Comparison of ENCODE assay signal across 8 cellular contexts in the genomic region with DNA sequence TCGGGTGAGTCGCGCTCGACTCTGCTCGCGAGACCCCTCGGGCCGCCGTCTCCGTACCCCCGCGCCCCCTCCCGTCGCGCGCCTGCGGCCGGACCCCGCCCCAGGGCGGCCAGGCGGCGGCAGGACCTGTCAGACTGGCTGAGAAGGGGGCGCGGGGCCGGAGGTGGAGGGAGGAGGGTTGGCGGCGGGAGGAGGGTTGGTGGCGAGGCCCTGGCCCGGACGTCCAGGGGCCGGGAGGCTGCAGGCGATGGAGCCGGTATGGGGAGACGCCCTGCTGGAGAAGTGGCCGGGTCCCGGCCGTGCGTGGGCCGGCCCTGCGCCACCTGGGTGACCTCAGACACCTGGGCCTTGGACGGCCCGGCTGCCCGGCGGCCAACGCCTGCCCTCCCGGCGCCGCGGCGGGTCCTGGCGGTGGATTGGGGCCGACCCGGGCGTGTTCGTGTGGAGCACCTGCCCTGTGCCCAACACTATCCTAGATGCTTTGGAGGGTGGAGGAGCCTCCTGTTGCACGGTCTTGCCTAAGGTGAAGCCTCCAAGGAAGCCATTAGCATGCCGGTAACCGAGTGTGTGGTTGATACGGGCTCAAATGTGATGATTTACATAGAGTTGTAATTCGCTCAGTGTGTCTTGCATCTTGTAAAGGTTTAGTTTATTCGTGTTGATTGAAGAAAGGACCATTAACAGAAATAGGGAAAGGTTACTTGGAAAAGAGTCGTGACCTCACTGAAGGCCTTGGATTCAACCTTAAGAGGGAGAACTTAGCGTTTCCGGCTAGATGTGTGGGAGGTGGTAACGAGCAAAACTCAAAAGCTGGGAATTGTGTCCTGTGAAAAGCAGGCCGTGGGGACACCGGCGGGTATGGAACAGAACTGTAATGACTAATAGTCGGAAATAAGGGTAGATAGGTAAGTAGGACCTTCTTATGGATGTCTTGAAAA. TPM values are rescaled to one million over a fixed set of nuclear protein-coding genes. Genes with fewer than 3 reads are reported as not detected.
DNase-seq lines count a peak whose midpoint lies in the region; ATAC-seq, FAIRE-seq and TF ChIP-seq lines count a peak whose summit lies in the region.

No MANE protein-coding gene starts in this region.

- H3K9me3 ChIP-seq in A549 (no peaks in the 10 kb centered on the region), mononuclear cell (ENCODE audit: low read depth, low read length) (no peaks in the 10 kb centered on the region)

- no peaks in the 10 kb centered on the region for H3K9me3 Mint-ChIP-seq in type B pancreatic cell

- H3K4me1 Mint-ChIP-seq in type B pancreatic cell (ENCODE audit: unreplicated experiment), result peaks cover 33% of the 10 kb centered on the region

- TF ChIP-seq RAD21 in A549 (conservative IDR thresholded peaks at IDR 0.05 in 1 of 2, IDR thresholded peaks at IDR 0.05 in 1 of 2), result no peak

- H3K27ac ChIP-seq in A549 (peak overlapping the region; percentile 99 to 100), VCaP (peak overlapping the region; percentile 97)

- H3K4me2 ChIP-seq in A549, result peak overlapping the region; percentile 94

- H3K27me3 Mint-ChIP-seq in type B pancreatic cell, result no peaks in the 10 kb centered on the region

- no peak for TF ChIP-seq POLR2A in A549 (IDR thresholded peaks at IDR 0.05; ENCODE audit: low read length)

- peak overlapping the region; percentile 96 for H3K4me3 Mint-ChIP-seq in type B pancreatic cell

- 2% methylated on average over 19 of the region's 69 CpGs for WGBS in A549 (ENCODE audit: missing lambda C conversion rate)

- H3K27me3 ChIP-seq in mononuclear cell (ENCODE audit: insufficient read depth, low read length), result no peaks in the 10 kb centered on the region

- FAIRE-seq in A549 (lab: Jason Lieb, UNC), result no peak

- TF ChIP-seq CTCF in A549 (IDR thresholded peaks at IDR 0.05), result no peak
- TF ChIP-seq CTCF in VCaP (conservative IDR thresholded peaks at IDR 0.05), result no peak
- TF ChIP-seq CTCF in type B pancreatic cell (conservative IDR thresholded peaks at IDR 0.05), result no peak

- DNase-seq in A549 (ENCODE audit: low read depth in 1 of 2, low spot score in 1 of 2) (peak in 1 of 2 experiments; percentile 42), type B pancreatic cell (ENCODE audit: extremely low spot score, unreplicated experiment) (no peak), KG1 (lab: John Stamatoyannopoulos, UW) (no peak)
- peak; percentile 7 for DNase-seq in effector CD8-positive, alpha-beta T cell (lab: John Stamatoyannopoulos, UW)

- CTCF ChIA-PET in A549 (lab: Yijun Ruan, JAX), result no interaction called here

- TF ChIP-seq EP300 in A549 (IDR thresholded peaks at IDR 0.05), result no peak

- H3K4me3 ChIP-seq in A549 (peak overlapping the region; percentile 94), mononuclear cell (ENCODE audit: low read length) (peak overlapping the region; percentile 87)

- H3K4me1 ChIP-seq in A549 (peaks cover 42% of the 10 kb centered on the region), mononuclear cell (ENCODE audit: insufficient read depth, low read length) (peaks cover 59% of the 10 kb centered on the region)

- H3K36me3 Mint-ChIP-seq in type B pancreatic cell, result peaks cover 18% of the 10 kb centered on the region

- POLR2A ChIA-PET in A549 (lab: Yijun Ruan, JAX), result interaction anchor here (0.9 to 2.2 kb wide), 5 partner anchors 11 to 403 kb away, joined by 3 to 14 read pairs (median 4); no protein-coding TSS in a partner anchor

- peak; percentile 65 to 69 for ATAC-seq in A549
- peak; percentile 12 for ATAC-seq in GM19043 (IDR thresholded peaks at IDR 0.05; ENCODE audit: low read depth, unreplicated experiment)
- peak; percentile 30 for ATAC-seq in HG03342 (IDR thresholded peaks at IDR 0.05; ENCODE audit: unreplicated experiment)

- H3K27ac Mint-ChIP-seq in type B pancreatic cell, result peak overlapping the region; percentile 95

TF ChIP-seq in A549, 52 proteins besides CTCF, POLR2A, EP300 and RAD21:
- TF ChIP-seq RCOR1 (IDR thresholded peaks at IDR 0.05; ENCODE audit: low read depth, low read length) (no peak), PHF8 (IDR thresholded peaks at IDR 0.05; ENCODE audit: borderline replicate concordance, low read depth) (peak; percentile 42; the same call in 1 of the 2 replicates), HOXA7 (CRISPR knock-in tag; IDR thresholded peaks at IDR 0.05) (no peak)

RNA-seq across cellular contexts. Expression of a gene that starts 0.6 kb away (rescaled TPM):
- polyA plus RNA-seq in A549 (2011; rRNA removed), result 484 and 498 TPM in 2 replicates
- polyA plus RNA-seq in A549 (2012; cell fraction: cytosol; rRNA removed), result 333 and 358 TPM in 2 replicates
- polyA plus RNA-seq in A549 (2012; cell fraction: nucleus; rRNA removed), result 118 and 127 TPM in 2 replicates
- polyA plus RNA-seq in A549 (2017; fragmentation: RNase III; extraction: RNeasy Plus Mini Kit Qiagen cat#74134 plus additional on column Dnase treatment), result 419 to 437 TPM (median 426 TPM) in 3 replicates
- 129 and 132 TPM in 2 replicates for polyA minus RNA-seq in A549 (2011; rRNA and poly(A)+ RNA removed)
- total RNA-seq in mononuclear cell, result 209 TPM
- total RNA-seq in type B pancreatic cell (ENCODE audit: low replicate concordance), result 211 and 359 TPM in 2 replicates

RNA-seq across cellular contexts. Expression of a gene that starts 14.9 kb away (rescaled TPM):
- polyA plus RNA-seq in A549 (2011; rRNA removed), result 446 and 510 TPM in 2 replicates
- 183 and 195 TPM in 2 replicates for polyA plus RNA-seq in A549 (2012; cell fraction: cytosol; rRNA removed)
- polyA plus RNA-seq in A549 (2012; cell fraction: nucleus; rRNA removed), result 75.7 and 105 TPM in 2 replicates
- polyA plus RNA-seq in A549 (2017; fragmentation: RNase III; extraction: RNeasy Plus Mini Kit Qiagen cat#74134 plus additional on column Dnase treatment), result 514 to 544 TPM (median 539 TPM) in 3 replicates
- polyA minus RNA-seq in A549 (2011; rRNA and poly(A)+ RNA removed), result 165 and 202 TPM in 2 replicates
- total RNA-seq in mononuclear cell, result 475 TPM
- 219 and 271 TPM in 2 replicates for total RNA-seq in type B pancreatic cell (ENCODE audit: low replicate concordance)

RNA-seq across cellular contexts. Expression of a gene that starts 42.7 kb away (rescaled TPM):
- polyA plus RNA-seq in A549 (2011; rRNA removed) (0.30 and 0.36 TPM in 2 replicates), A549 (2017; fragmentation: RNase III; extraction: RNeasy Plus Mini Kit Qiagen cat#74134 plus additional on column Dnase treatment) (0.18 to 0.34 TPM (median 0.33 TPM) in 3 replicates)
- 0.08 and 0.16 TPM in 2 replicates for polyA plus RNA-seq in A549 (2012; cell fraction: cytosol; rRNA removed)
- 0.10 and 0.53 TPM in 2 replicates for polyA plus RNA-seq in A549 (2012; cell fraction: nucleus; rRNA removed)
- 0.25 and 0.29 TPM in 2 replicates for polyA minus RNA-seq in A549 (2011; rRNA and poly(A)+ RNA removed)
- total RNA-seq in mononuclear cell (0.94 TPM), type B pancreatic cell (ENCODE audit: low replicate concordance) (2.0 TPM in 2 replicates)

Comparison
In these comparisons a context has a peak if more than half of its experiments do, and no peak if none do; other contexts are left out.
1. ATAC-seq: peak in every context shown above with its lines; median percentile 67 in A549; 30 in HG03342; 12 in GM19043.